In the genomic region with DNA sequence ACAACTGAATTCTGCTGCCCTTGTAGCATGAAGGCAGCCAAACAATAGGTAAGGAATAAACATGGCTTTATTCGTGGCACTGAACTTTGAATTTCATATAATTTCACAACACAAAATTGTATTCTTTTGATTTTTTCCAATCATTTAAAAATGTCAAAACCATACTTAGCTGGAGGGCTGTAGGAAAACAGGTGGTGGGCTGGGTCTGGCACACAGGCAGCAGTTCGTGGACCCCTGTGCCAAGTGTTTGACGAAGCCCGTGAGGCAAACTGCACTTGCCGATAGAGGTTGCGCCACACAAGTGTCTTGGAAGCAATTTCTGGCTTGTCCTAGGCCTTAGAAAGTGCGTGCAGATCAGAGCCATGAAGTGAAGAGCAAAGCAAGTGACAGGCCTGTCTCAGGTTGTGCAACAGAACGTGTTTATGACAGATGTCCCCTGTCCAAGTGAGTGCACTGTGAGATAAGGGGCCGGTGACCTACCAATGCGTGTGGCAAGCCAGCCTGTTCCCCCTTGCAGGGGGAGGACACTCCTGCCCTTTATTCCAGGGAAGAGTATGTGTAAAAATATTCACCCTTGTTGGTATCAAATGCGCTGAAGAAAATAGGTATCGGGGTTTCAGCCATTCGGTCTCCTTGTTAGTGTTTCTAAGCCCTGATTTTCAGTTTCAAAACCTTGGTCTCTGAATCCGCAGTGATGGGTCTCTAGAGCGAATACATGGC, we compare ENCODE assay signal across 1 cellular context.
TF ChIP-seq lines count a peak whose summit lies in the region.

No MANE protein-coding gene starts in this region.

TF ChIP-seq in HepG2, 621 proteins besides CTCF, POLR2A, EP300 and RAD21 (continued from another document):
- peak; percentile 77; the same call in 1 of the 2 replicates for TF ChIP-seq ZNF605 (CRISPR knock-in tag; IDR thresholded peaks at IDR 0.05)
- TF ChIP-seq ZZZ3 (CRISPR knock-in tag; IDR thresholded peaks at IDR 0.05; ENCODE audit: borderline replicate concordance): no peak
- no peak for TF ChIP-seq KIAA2018 (CRISPR knock-in tag; IDR thresholded peaks at IDR 0.05; ENCODE audit: borderline replicate concordance)
- peak; percentile 56; the same call in 1 of the 2 replicates for TF ChIP-seq KAT7 (CRISPR knock-in tag; IDR thresholded peaks at IDR 0.05; ENCODE audit: borderline replicate concordance)
- TF ChIP-seq BHLHE40 (IDR thresholded peaks at IDR 0.05; ENCODE audit: low read length): peak; percentile 78
- no peak for TF ChIP-seq MATR3 (CRISPR knock-in tag; IDR thresholded peaks at IDR 0.05)
- TF ChIP-seq ZNF30 (CRISPR knock-in tag; IDR thresholded peaks at IDR 0.05): no peak
- TF ChIP-seq PHF21A (CRISPR knock-in tag; IDR thresholded peaks at IDR 0.05): peak; percentile 45; the same call in 1 of the 2 replicates
- 0 out of 2 replicates have a peak, but pooled peaks have one; percentile 3 for TF ChIP-seq ZNF121 (CRISPR knock-in tag; IDR thresholded peaks at IDR 0.05)
- TF ChIP-seq, protein P1, sequence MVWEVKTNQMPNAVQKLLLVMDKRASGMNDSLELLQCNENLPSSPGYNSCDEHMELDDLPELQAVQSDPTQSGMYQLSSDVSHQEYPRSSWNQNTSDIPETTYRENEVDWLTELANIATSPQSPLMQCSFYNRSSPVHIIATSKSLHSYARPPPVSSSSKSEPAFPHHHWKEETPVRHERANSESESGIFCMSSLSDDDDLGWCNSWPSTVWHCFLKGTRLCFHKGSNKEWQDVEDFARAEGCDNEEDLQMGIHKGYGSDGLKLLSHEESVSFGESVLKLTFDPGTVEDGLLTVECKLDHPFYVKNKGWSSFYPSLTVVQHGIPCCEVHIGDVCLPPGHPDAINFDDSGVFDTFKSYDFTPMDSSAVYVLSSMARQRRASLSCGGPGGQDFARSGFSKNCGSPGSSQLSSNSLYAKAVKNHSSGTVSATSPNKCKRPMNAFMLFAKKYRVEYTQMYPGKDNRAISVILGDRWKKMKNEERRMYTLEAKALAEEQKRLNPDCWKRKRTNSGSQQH (CRISPR knock-in tag; IDR thresholded peaks at IDR 0.05; ENCODE audit: low read depth): peak; percentile 56; the same call in 1 of the 2 replicates
- peak; percentile 36 for TF ChIP-seq MNT (IDR thresholded peaks at IDR 0.05)
- peak; percentile 10 for TF ChIP-seq XRCC5 (optimal IDR thresholded peaks at IDR 0.05; ENCODE audit: low read length)
- 0 out of 2 replicates have a peak, but pooled peaks have one; percentile 25 for TF ChIP-seq ZNF749 (CRISPR knock-in tag; IDR thresholded peaks at IDR 0.05; ENCODE audit: borderline replicate concordance)
- no peak for TF ChIP-seq ZNF101 (CRISPR knock-in tag; IDR thresholded peaks at IDR 0.05; ENCODE audit: borderline replicate concordance, low read depth)
- TF ChIP-seq ZNF773 (CRISPR knock-in tag; IDR thresholded peaks at IDR 0.05; ENCODE audit: borderline replicate concordance): no peak
- no peak for TF ChIP-seq TBL1XR1 (IDR thresholded peaks at IDR 0.05; ENCODE audit: borderline replicate concordance, low read length, partially characterized antibody)
- TF ChIP-seq NCOA2 (CRISPR knock-in tag; IDR thresholded peaks at IDR 0.05): peak; percentile 62
- no peak for TF ChIP-seq SNAPC4 (CRISPR knock-in tag; IDR thresholded peaks at IDR 0.05)
- no peak for TF ChIP-seq RFX5 (IDR thresholded peaks at IDR 0.05; ENCODE audit: low read depth, low read length)
- TF ChIP-seq ZFP36L1 (CRISPR knock-in tag; IDR thresholded peaks at IDR 0.05): peak; percentile 50; the same call in 1 of the 2 replicates
- peak; percentile 97 for TF ChIP-seq MEIS2 (CRISPR knock-in tag; IDR thresholded peaks at IDR 0.05)
- TF ChIP-seq ZNF552 (CRISPR knock-in tag; IDR thresholded peaks at IDR 0.05; ENCODE audit: borderline replicate concordance): no peak
- TF ChIP-seq TEF (CRISPR knock-in tag; IDR thresholded peaks at IDR 0.05): no peak
TF ChIP-seq in HepG2: peak in this region for 169.
